Comparison of ENCODE assay signal across 16 cellular contexts in the genomic region with DNA sequence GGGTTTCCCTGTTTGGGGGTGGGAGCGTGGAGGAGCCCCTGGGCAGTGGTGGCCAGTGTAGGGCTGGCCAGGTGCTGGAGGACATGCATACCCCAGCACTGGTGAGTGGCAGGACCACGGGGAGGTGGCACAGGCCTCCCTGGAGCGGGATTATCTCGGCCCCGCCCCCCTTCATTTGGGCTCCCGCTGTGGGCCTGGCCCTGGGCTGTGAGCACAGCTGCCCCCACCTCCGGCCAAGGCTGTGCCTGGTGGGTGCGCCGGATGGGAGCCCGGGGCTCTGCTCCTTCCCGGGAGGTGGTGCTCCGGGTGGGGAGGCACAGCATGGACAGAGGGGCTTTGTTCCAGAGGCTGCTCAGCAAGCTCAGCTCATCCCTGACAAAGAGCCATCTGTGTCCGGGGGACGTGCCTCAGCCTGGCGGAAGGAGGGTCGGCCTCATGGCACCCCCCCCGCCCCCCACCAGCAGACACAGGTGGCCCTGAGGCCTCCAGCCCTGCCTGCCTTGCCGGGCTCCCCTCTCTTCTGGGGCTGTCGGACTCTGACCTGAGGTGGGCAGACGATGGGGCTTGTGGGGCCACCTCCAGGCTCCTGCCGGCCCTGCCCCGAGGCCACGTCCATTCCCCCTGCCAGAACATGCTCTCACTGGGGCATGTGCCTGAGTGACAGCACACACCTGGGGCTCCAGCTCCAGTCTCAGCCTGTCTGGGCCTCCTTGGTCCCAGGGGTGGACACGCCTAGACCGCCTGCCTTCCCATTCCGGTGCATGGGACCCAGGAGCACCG. TPM values are rescaled to one million over a fixed set of nuclear protein-coding genes. Genes with fewer than 3 reads are reported as not detected.
DNase-seq lines count a peak whose midpoint lies in the region; ATAC-seq and TF ChIP-seq lines count a peak whose summit lies in the region.
"Had no signal": no experiment of that assay in that cellular context is flagged by ENCODE, and none has a peak within 500 bp of the region (broad histone marks: within the 10 kb centered on the region; RNA-seq: fewer than 3 reads in every experiment).

No MANE protein-coding gene starts in this region.

- H3K4me3 ChIP-seq in HEK293 (ENCODE audit: low read depth, low read length) (no peak overlapping the region), ectodermal cell (ENCODE audit: insufficient read depth, low read depth, low read length) (no peak overlapping the region), body of pancreas (no peak overlapping the region)
- H3K4me3 ChIP-seq in naive thymus-derived CD4-positive, alpha-beta T cell (ENCODE audit: low read length), result no peak overlapping the region
- H3K4me3 ChIP-seq: spleen had no signal

- H3K4me1 Mint-ChIP-seq in naive thymus-derived CD4-positive, alpha-beta T cell, result peaks cover 0 to 4% (median 0%) of the 10 kb centered on the region in 7 donors
- H3K4me1 Mint-ChIP-seq: activated T-helper 17 cell treated with anti-CD3 and anti-CD28 coated beads, Interleukin-2, amount 50 U/mL, for 72 hours; immature natural killer cell; naive thymus-derived CD8-positive, alpha-beta T cell had no signal

- no peak overlapping the region for H3K27ac ChIP-seq in HEK293 (ENCODE audit: extremely low read depth, low read depth, low read length)
- H3K27ac ChIP-seq in ectodermal cell (ENCODE audit: insufficient read depth, low read depth, low read length, poor library complexity, severe bottlenecking), result peak overlapping the region; percentile 74
- no peak overlapping the region for H3K27ac ChIP-seq in naive thymus-derived CD4-positive, alpha-beta T cell (ENCODE audit: low read depth, low read length)
- H3K27ac ChIP-seq in body of pancreas, result no peak overlapping the region
- H3K27ac ChIP-seq: spleen had no signal

- peaks cover 0 to 2% (median 0%) of the 10 kb centered on the region in 11 donors for H3K9me3 Mint-ChIP-seq in naive thymus-derived CD4-positive, alpha-beta T cell
- H3K9me3 Mint-ChIP-seq: activated T-helper 17 cell treated with anti-CD3 and anti-CD28 coated beads, Interleukin-2, amount 50 U/mL, for 72 hours; immature natural killer cell; naive thymus-derived CD8-positive, alpha-beta T cell had no signal

- intact Hi-C loops in naive thymus-derived CD4-positive, alpha-beta T cell (cut with micrococcal nuclease), result loop anchor here in 1 of 2 donors (10.0 kb wide), 1 partner anchor 405 kb away; no protein-coding TSS in a partner anchor
- intact Hi-C loops in body of pancreas (cut with DNase I), result no loop called here

- TF ChIP-seq POLR2A in body of pancreas (IDR thresholded peaks at IDR 0.05), result no peak

- no peaks in the 10 kb centered on the region for H3K27me3 ChIP-seq in ectodermal cell (ENCODE audit: control insufficient read depth, insufficient read depth, low read length, poor library complexity, severe bottlenecking)
- H3K27me3 ChIP-seq in naive thymus-derived CD4-positive, alpha-beta T cell (ENCODE audit: control insufficient read depth in 2 of 2, insufficient read depth in 2 of 2, low read length in 2 of 2), result no peaks in the 10 kb centered on the region
- no peaks in the 10 kb centered on the region for H3K27me3 ChIP-seq in body of pancreas

- H3K36me3 ChIP-seq in HEK293 (ENCODE audit: control insufficient read depth in 2 of 2, insufficient read depth in 1 of 2, low read length in 2 of 2) (peaks cover 0 to 6% of the 10 kb centered on the region in 2 experiments; a peak in 1 of 3 replicates), ectodermal cell (ENCODE audit: control insufficient read depth, insufficient read depth, low read length) (no peaks in the 10 kb centered on the region), body of pancreas (replicated peaks in 1 of 2; ENCODE audit: insufficient read depth in 1 of 2, low read depth in 2 of 2) (no peaks in the 10 kb centered on the region)
- no peaks in the 10 kb centered on the region for H3K36me3 ChIP-seq in naive thymus-derived CD4-positive, alpha-beta T cell (ENCODE audit: control insufficient read depth in 2 of 3, insufficient read depth in 3 of 3, low read length in 3 of 3)

- POLR2A ChIA-PET in HEK293 (lab: Yijun Ruan, JAX), result interaction anchor here (0.9 to 1.3 kb wide), 2 partner anchors 7 to 12 kb away, joined by 3 to 5 read pairs; no protein-coding TSS in a partner anchor
- POLR2A ChIA-PET in naive thymus-derived CD4-positive, alpha-beta T cell (lab: Charles Lee), result no interaction called here

- peak overlapping the region in 1 of 9 donors; percentile 32 for H3K27ac Mint-ChIP-seq in naive thymus-derived CD4-positive, alpha-beta T cell
- H3K27ac Mint-ChIP-seq: activated T-helper 17 cell treated with anti-CD3 and anti-CD28 coated beads, Interleukin-2, amount 50 U/mL, for 72 hours had no signal

- no peak for TF ChIP-seq CTCF in HEK293 (tag by site-specific recombination; IDR thresholded peaks at IDR 0.05)
- TF ChIP-seq CTCF in body of pancreas (IDR thresholded peaks at IDR 0.05), result no peak

- 66 to 69% methylated on average over 27 of the region's 27 CpGs for WGBS in ectodermal cell, 2 experiments
- 49 to 67% methylated on average over 2 to 23 of the region's 27 CpGs for WGBS in body of pancreas, 2 donors

- no peaks in the 10 kb centered on the region for H3K36me3 Mint-ChIP-seq in naive thymus-derived CD4-positive, alpha-beta T cell
- H3K36me3 Mint-ChIP-seq: immature natural killer cell had no signal

- H3K27me3 Mint-ChIP-seq in naive thymus-derived CD4-positive, alpha-beta T cell, result no peaks in the 10 kb centered on the region
- H3K27me3 Mint-ChIP-seq: activated T-helper 17 cell treated with anti-CD3 and anti-CD28 coated beads, Interleukin-2, amount 50 U/mL, for 72 hours had no signal

- no peak overlapping the region for H3K4me3 Mint-ChIP-seq in naive thymus-derived CD4-positive, alpha-beta T cell
- H3K4me3 Mint-ChIP-seq: activated T-helper 17 cell treated with anti-CD3 and anti-CD28 coated beads, Interleukin-2, amount 50 U/mL, for 72 hours; immature natural killer cell; naive thymus-derived CD8-positive, alpha-beta T cell had no signal

- no peaks in the 10 kb centered on the region for H3K4me1 ChIP-seq in HEK293 (ENCODE audit: control insufficient read depth, insufficient read depth, low read length)
- peaks cover 17% of the 10 kb centered on the region for H3K4me1 ChIP-seq in ectodermal cell (ENCODE audit: control insufficient read depth, insufficient read depth, low read length)
- no peaks in the 10 kb centered on the region for H3K4me1 ChIP-seq in naive thymus-derived CD4-positive, alpha-beta T cell (ENCODE audit: control insufficient read depth in 2 of 2, insufficient read depth in 2 of 2, low read length in 2 of 2)
- no peaks in the 10 kb centered on the region for H3K4me1 ChIP-seq in body of pancreas
- H3K4me1 ChIP-seq: spleen had no signal

- peak; percentile 4 for ATAC-seq in naive thymus-derived CD4-positive, alpha-beta T cell
- ATAC-seq in body of pancreas, result no peak
- ATAC-seq in HG02642 (IDR thresholded peaks at IDR 0.05; ENCODE audit: poor library complexity, unreplicated experiment), result no peak
- ATAC-seq: activated T-helper 17 cell treated with anti-CD3 and anti-CD28 coated beads, Interleukin-2, amount 50 U/mL, for 72 hours had no signal

- DNase-seq in Ammon's horn (ENCODE audit: low spot score) (peak; percentile 96), body of pancreas (no peak), activated gamma-delta T cell (lab: John Stamatoyannopoulos, UW) (no peak)
- peak in 1 of 9 donors; percentile 21 for DNase-seq in naive thymus-derived CD4-positive, alpha-beta T cell
- DNase-seq in effector CD4-positive, alpha-beta T cell, result no peak
- DNase-seq: NCI-H226, SIG-M5, spleen had no signal

- CTCF ChIA-PET in HEK293 (lab: Yijun Ruan, JAX), result no interaction called here
- CTCF ChIA-PET in naive thymus-derived CD4-positive, alpha-beta T cell (lab: Charles Lee), result no interaction called here

- H3K9me3 ChIP-seq in HEK293 (ENCODE audit: control insufficient read depth, insufficient read depth, low read depth, low read length) (no peaks in the 10 kb centered on the region), ectodermal cell (ENCODE audit: control insufficient read depth, low read length) (no peaks in the 10 kb centered on the region), body of pancreas (no peaks in the 10 kb centered on the region)
- no peaks in the 10 kb centered on the region for H3K9me3 ChIP-seq in naive thymus-derived CD4-positive, alpha-beta T cell (ENCODE audit: control insufficient read depth in 2 of 3, low read length in 3 of 3)
- H3K9me3 ChIP-seq: spleen had no signal

TF ChIP-seq in HEK293, 187 proteins besides CTCF, POLR2A, EP300 and RAD21 (continues in another document):
- TF ChIP-seq GLI4 (tag by site-specific recombination; IDR thresholded peaks at IDR 0.05), result no peak
- no peak for TF ChIP-seq ZNF561 (tag by site-specific recombination; IDR thresholded peaks at IDR 0.05; ENCODE audit: borderline replicate concordance)
- TF ChIP-seq EGR2 (tag by site-specific recombination; IDR thresholded peaks at IDR 0.05; ENCODE audit: low read depth), result peak; percentile 47
- TF ChIP-seq ZNF223 (tag by site-specific recombination; IDR thresholded peaks at IDR 0.05), result no peak

RNA-seq across cellular contexts. Expression of gene TEDC1, which starts 8.4 kb away (rescaled TPM):
- 22.9 TPM for polyA plus RNA-seq in ectodermal cell (2013, experiment 1 of 4)
- polyA plus RNA-seq in ectodermal cell (2013, experiment 2 of 4), result 21.7 TPM
- polyA plus RNA-seq in ectodermal cell (2013, experiment 3 of 4), result 16.6 TPM
- polyA plus RNA-seq in ectodermal cell (2013, experiment 4 of 4), result 19.7 TPM
- total RNA-seq in naive thymus-derived CD4-positive, alpha-beta T cell, result 100 to 1,000 TPM in 1 of 5 experiments, 10 to 100 TPM in 4; 19.7 to 294 (median 31.3) TPM
- polyA plus RNA-seq in naive thymus-derived CD4-positive, alpha-beta T cell, result 10 to 100 TPM; 10.4 to 14.9 TPM
- 10 to 100 TPM in 1 of 2 donors, 1 to 10 TPM in 1; 1.6 to 12.2 TPM for total RNA-seq in body of pancreas

RNA-seq across cellular contexts. Expression of gene CRIP1, which starts 12.8 kb away (rescaled TPM):
- polyA plus RNA-seq in ectodermal cell (2013, experiment 1 of 4), result 46.7 TPM
- 41.5 TPM for polyA plus RNA-seq in ectodermal cell (2013, experiment 2 of 4)
- polyA plus RNA-seq in ectodermal cell (2013, experiment 3 of 4), result 52.7 TPM
- 54.8 TPM for polyA plus RNA-seq in ectodermal cell (2013, experiment 4 of 4)
- 100 to 1,000 TPM in 4 of 5 experiments, 10 to 100 TPM in 1; 94.4 to 517 (median 192) TPM for total RNA-seq in naive thymus-derived CD4-positive, alpha-beta T cell
- polyA plus RNA-seq in naive thymus-derived CD4-positive, alpha-beta T cell, result 100 to 1,000 TPM; 463 to 787 TPM
- total RNA-seq in body of pancreas, result 1 to 10 TPM; 2.6 to 5.4 TPM
- total RNA-seq: bronchial epithelial cell, G401 had no signal

RNA-seq across cellular contexts. Expression of gene CRIP2, which starts 24.8 kb away (rescaled TPM):
- polyA plus RNA-seq in ectodermal cell (2013, experiment 1 of 4), result 11.8 TPM
- 14.1 TPM for polyA plus RNA-seq in ectodermal cell (2013, experiment 2 of 4)
- 14.0 TPM for polyA plus RNA-seq in ectodermal cell (2013, experiment 3 of 4)
- 16.4 TPM for polyA plus RNA-seq in ectodermal cell (2013, experiment 4 of 4)
- 10 to 100 TPM in 2 of 5 experiments, 1 to 10 TPM in 2, under 1 TPM in 1; 0.65 to 55.4 (median 6.6) TPM for total RNA-seq in naive thymus-derived CD4-positive, alpha-beta T cell
- polyA plus RNA-seq in naive thymus-derived CD4-positive, alpha-beta T cell, result 100 to 1,000 TPM in 1 of 2 donors, 10 to 100 TPM in 1; 69.1 to 180 TPM
- total RNA-seq in body of pancreas, result 10 to 100 TPM; 65.9 to 96.6 TPM

RNA-seq across cellular contexts. Expression of gene TMEM121, which starts 26.9 kb away (rescaled TPM):
- 2.3 TPM for polyA plus RNA-seq in ectodermal cell (2013, experiment 1 of 4)
- polyA plus RNA-seq in ectodermal cell (2013, experiment 2 of 4), result 2.5 TPM
- polyA plus RNA-seq in ectodermal cell (2013, experiment 3 of 4), result 4.1 TPM
- 3.8 TPM for polyA plus RNA-seq in ectodermal cell (2013, experiment 4 of 4)
- total RNA-seq in naive thymus-derived CD4-positive, alpha-beta T cell, result 1 to 10 TPM in 4 of 5 experiments, under 1 TPM in 1; 0.83 to 5.7 (median 3.7) TPM
- 1 to 10 TPM; 2.5 to 4.0 TPM for polyA plus RNA-seq in naive thymus-derived CD4-positive, alpha-beta T cell
- 10 to 100 TPM in 1 of 2 donors, 1 to 10 TPM in 1; 4.2 to 13.8 TPM for total RNA-seq in body of pancreas

Comparison
In these comparisons a context has a peak if more than half of its experiments do, and no peak if none do; other contexts are left out.
1. RNA of gene CRIP1, which starts 12.8 kb away (total RNA-seq): 94.4 to 517 TPM in naive thymus-derived CD4-positive, alpha-beta T cell; 2.6 to 5.4 TPM in body of pancreas; every median in the first group is over 10 times any median in the second.